19 cellular contexts compared by ENCODE assay signal in the genomic region with DNA sequence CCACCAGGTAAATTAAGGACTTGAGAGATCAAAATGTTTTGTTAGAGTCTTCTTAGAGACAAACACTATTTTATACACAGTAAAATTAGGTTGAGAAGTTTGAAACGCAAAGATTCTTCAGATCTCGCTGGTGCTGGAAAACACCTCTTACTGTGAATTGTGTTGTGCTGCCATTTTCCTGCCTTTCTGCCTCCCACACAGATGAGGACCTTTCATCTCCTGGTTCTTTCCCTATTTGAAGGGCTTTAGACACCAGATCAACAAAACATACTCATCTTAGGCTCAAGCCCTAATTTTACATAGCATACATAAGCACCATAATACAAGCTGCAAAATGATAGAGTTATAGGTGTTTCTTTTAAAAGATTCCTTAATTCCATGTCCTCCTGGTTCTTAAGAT. TPM values are rescaled to one million over a fixed set of nuclear protein-coding genes. Genes with fewer than 3 reads are reported as not detected.
DNase-seq lines count a peak whose midpoint lies in the region; ATAC-seq and TF ChIP-seq lines count a peak whose summit lies in the region.
"Had no signal": no experiment of that assay in that cellular context is flagged by ENCODE, and none has a peak within 500 bp of the region (broad histone marks: within the 10 kb centered on the region; RNA-seq: fewer than 3 reads in every experiment).

No MANE protein-coding gene starts in this region.

- no peak overlapping the region for H3K27ac ChIP-seq in CD4-positive, alpha-beta T cell (ENCODE audit: low read depth, low read length)
- no peak overlapping the region for H3K27ac ChIP-seq in upper lobe of left lung

- no peaks in the 10 kb centered on the region for H3K27me3 ChIP-seq in CD4-positive, alpha-beta T cell (ENCODE audit: control insufficient read depth, insufficient read depth, low read length)
- no peaks in the 10 kb centered on the region for H3K27me3 ChIP-seq in upper lobe of left lung

- H3K4me1 ChIP-seq in upper lobe of left lung = peaks cover 20 to 29% (median 26%) of the 10 kb centered on the region in 4 donors

- WGBS in upper lobe of left lung, 2 donors = 71 to 86% methylated on average over 2 of the region's 2 CpGs

- POLR2A ChIA-PET in CD4-positive, alpha-beta T cell (lab: Charles Lee) = no interaction called here
- POLR2A ChIA-PET in naive thymus-derived CD8-positive, alpha-beta T cell (lab: Charles Lee) = no interaction called here

- TF ChIP-seq POLR2A in upper lobe of left lung (IDR thresholded peaks at IDR 0.05) = no peak

- H3K27ac Mint-ChIP-seq in activated naive CD4-positive, alpha-beta T cell treated with anti-CD3 and anti-CD28 coated beads for 36 hours = peak overlapping the region; percentile 5
- no peak overlapping the region for H3K27ac Mint-ChIP-seq in activated naive CD4-positive, alpha-beta T cell treated with anti-CD3 and anti-CD28 coated beads, Interleukin-2, amount 50 U/mL, for 72 hours
- peak overlapping the region; percentile 40 for H3K27ac Mint-ChIP-seq in CD4-positive, alpha-beta T cell
- H3K27ac Mint-ChIP-seq in T-helper 17 cell = peak overlapping the region; percentile 89
- H3K27ac Mint-ChIP-seq in naive thymus-derived CD8-positive, alpha-beta T cell = peak overlapping the region in 7 of 10 donors; percentile 14 to 78 (median 55)

- H3K9me3 ChIP-seq in CD4-positive, alpha-beta T cell (ENCODE audit: control insufficient read depth, low read length) = no peaks in the 10 kb centered on the region
- no peaks in the 10 kb centered on the region for H3K9me3 ChIP-seq in T-helper 17 cell (ENCODE audit: control insufficient read depth, low read length, poor library complexity, severe bottlenecking)
- H3K9me3 ChIP-seq in upper lobe of left lung = no peaks in the 10 kb centered on the region

- no peak for TF ChIP-seq CTCF in CD4-positive, alpha-beta T cell (IDR thresholded peaks at IDR 0.05)
- no peak for TF ChIP-seq CTCF in upper lobe of left lung (IDR thresholded peaks at IDR 0.05)

- H3K9me3 Mint-ChIP-seq in activated naive CD4-positive, alpha-beta T cell treated with anti-CD3 and anti-CD28 coated beads for 36 hours = no peaks in the 10 kb centered on the region
- H3K9me3 Mint-ChIP-seq in activated naive CD4-positive, alpha-beta T cell treated with anti-CD3 and anti-CD28 coated beads, Interleukin-2, amount 50 U/mL, for 72 hours = no peaks in the 10 kb centered on the region
- H3K9me3 Mint-ChIP-seq in CD4-positive, alpha-beta T cell = no peaks in the 10 kb centered on the region
- H3K9me3 Mint-ChIP-seq in naive thymus-derived CD8-positive, alpha-beta T cell = no peaks in the 10 kb centered on the region

- peaks cover 0 to 47% (median 14%) of the 10 kb centered on the region in 4 donors for H3K36me3 ChIP-seq in upper lobe of left lung

- no peak for ATAC-seq in activated naive CD4-positive, alpha-beta T cell treated with anti-CD3 and anti-CD28 coated beads, Interleukin-2, amount 50 U/mL, for 72 hours
- no peak for ATAC-seq in CD4-positive, alpha-beta T cell (ENCODE audit: poor library complexity)
- ATAC-seq in T-helper 17 cell (peak; percentile 35), upper lobe of left lung (ENCODE audit: low FRiP score in 2 of 2) (no peak), HG03025 (IDR thresholded peaks at IDR 0.05; ENCODE audit: low FRiP score, unreplicated experiment) (no peak), HG02571 (IDR thresholded peaks at IDR 0.05; ENCODE audit: unreplicated experiment) (no peak)
- ATAC-seq in naive thymus-derived CD8-positive, alpha-beta T cell = peak in 1 of 2 donors; percentile 54

- intact Hi-C loops in activated naive CD4-positive, alpha-beta T cell treated with anti-CD3 and anti-CD28 coated beads for 36 hours (cut with micrococcal nuclease) = loop anchor here (1.0 to 10.0 kb wide), 4 partner anchors 9 to 635 kb away; partner anchors contain the start of genes ARFGEF2 and PREX1
- intact Hi-C loops in CD4-positive, alpha-beta T cell (cut with DNase I, micrococcal nuclease) = no loop called here

- CTCF ChIA-PET in activated naive CD4-positive, alpha-beta T cell treated with anti-CD3 and anti-CD28 coated beads for 36 hours (lab: Charles Lee) = no interaction called here
- CTCF ChIA-PET in CD4-positive, alpha-beta T cell (lab: Charles Lee) = no interaction called here

- H3K27me3 Mint-ChIP-seq in activated naive CD4-positive, alpha-beta T cell treated with anti-CD3 and anti-CD28 coated beads for 36 hours (ENCODE audit: low read depth) = no peaks in the 10 kb centered on the region
- no peaks in the 10 kb centered on the region for H3K27me3 Mint-ChIP-seq in CD4-positive, alpha-beta T cell
- no peaks in the 10 kb centered on the region for H3K27me3 Mint-ChIP-seq in T-helper 17 cell
- no peaks in the 10 kb centered on the region for H3K27me3 Mint-ChIP-seq in naive thymus-derived CD8-positive, alpha-beta T cell

- H3K36me3 Mint-ChIP-seq in activated naive CD4-positive, alpha-beta T cell treated with anti-CD3 and anti-CD28 coated beads for 36 hours (ENCODE audit: low read depth) = peaks cover 19% of the 10 kb centered on the region
- peaks cover 5 to 36% of the 10 kb centered on the region in 2 donors for H3K36me3 Mint-ChIP-seq in activated naive CD4-positive, alpha-beta T cell treated with anti-CD3 and anti-CD28 coated beads, Interleukin-2, amount 50 U/mL, for 72 hours
- H3K36me3 Mint-ChIP-seq in CD4-positive, alpha-beta T cell (ENCODE audit: low read depth) = peaks cover 71% of the 10 kb centered on the region
- H3K36me3 Mint-ChIP-seq in T-helper 17 cell (ENCODE audit: low read depth) = peaks cover 3% of the 10 kb centered on the region
- H3K36me3 Mint-ChIP-seq in naive thymus-derived CD8-positive, alpha-beta T cell = peaks cover 0 to 69% (median 15%) of the 10 kb centered on the region in 3 donors

- no peak overlapping the region for H3K4me3 Mint-ChIP-seq in activated naive CD4-positive, alpha-beta T cell treated with anti-CD3 and anti-CD28 coated beads for 36 hours
- H3K4me3 Mint-ChIP-seq in CD4-positive, alpha-beta T cell = no peak overlapping the region
- H3K4me3 Mint-ChIP-seq in T-helper 17 cell = no peak overlapping the region
- no peak overlapping the region for H3K4me3 Mint-ChIP-seq in naive thymus-derived CD8-positive, alpha-beta T cell

- no peak for TF ChIP-seq EP300 in upper lobe of left lung (IDR thresholded peaks at IDR 0.05)

- H3K4me1 Mint-ChIP-seq in activated naive CD4-positive, alpha-beta T cell treated with anti-CD3 and anti-CD28 coated beads for 36 hours (ENCODE audit: low read depth) = peaks cover 71% of the 10 kb centered on the region
- H3K4me1 Mint-ChIP-seq in CD4-positive, alpha-beta T cell (ENCODE audit: low read depth) = peaks cover 78% of the 10 kb centered on the region
- H3K4me1 Mint-ChIP-seq in T-helper 17 cell = peaks cover 42% of the 10 kb centered on the region
- peaks cover 18 to 70% (median 63%) of the 10 kb centered on the region in 4 donors for H3K4me1 Mint-ChIP-seq in naive thymus-derived CD8-positive, alpha-beta T cell

- peak; percentile 51 for DNase-seq in activated naive CD4-positive, alpha-beta T cell treated with anti-CD3 and anti-CD28 coated beads for 36 hours
- no peak for DNase-seq in activated naive CD4-positive, alpha-beta T cell treated with anti-CD3 and anti-CD28 coated beads, Interleukin-2, amount 50 U/mL, for 72 hours (ENCODE audit: low spot score in 2 of 2)
- no peak for DNase-seq in CD4-positive, alpha-beta T cell
- DNase-seq in T-helper 17 cell (no peak), upper lobe of left lung (no peak)
- DNase-seq in naive thymus-derived CD8-positive, alpha-beta T cell = no peak
- DNase-seq: ACHN, AML-193, DND-41, H7, NCI-H1417, NCI-H187 treated with DMSO at 0.1 percent for 48 hours, NCI-H2171, NCI-H446, NCI-H69, Right ventricle myocardium superior had no signal

- H3K4me3 ChIP-seq in upper lobe of left lung = no peak overlapping the region
- H3K4me3 ChIP-seq: K562 had no signal

RNA-seq across cellular contexts. Expression of gene STAU1, which starts 18.6 kb away (rescaled TPM):
- total RNA-seq in activated naive CD4-positive, alpha-beta T cell treated with anti-CD3 and anti-CD28 coated beads for 36 hours = 10 to 100 TPM; 50.6 to 54.4 TPM
- total RNA-seq in activated naive CD4-positive, alpha-beta T cell treated with anti-CD3 and anti-CD28 coated beads, Interleukin-2, amount 50 U/mL, for 72 hours = 10 to 100 TPM; 61.1 to 98.9 TPM
- total RNA-seq in CD4-positive, alpha-beta T cell = 10 to 100 TPM; 61.4 to 65.8 TPM
- total RNA-seq in T-helper 17 cell = 10 to 100 TPM; 45.6 to 62.5 TPM
- total RNA-seq in naive thymus-derived CD8-positive, alpha-beta T cell = 10 to 100 TPM; 43.8 to 45.3 TPM
- polyA plus RNA-seq in naive thymus-derived CD8-positive, alpha-beta T cell = 10 to 100 TPM; 28.5 to 34.7 (median 30.2) TPM
- 10 to 100 TPM; 69.1 to 97.7 (median 73.5) TPM for total RNA-seq in upper lobe of left lung

RNA-seq across cellular contexts. Expression of gene DDX27, which starts 49.7 kb away (rescaled TPM):
- total RNA-seq in activated naive CD4-positive, alpha-beta T cell treated with anti-CD3 and anti-CD28 coated beads for 36 hours = 10 to 100 TPM; 40.6 to 41.2 TPM
- 10 to 100 TPM; 42.1 to 51.9 TPM for total RNA-seq in activated naive CD4-positive, alpha-beta T cell treated with anti-CD3 and anti-CD28 coated beads, Interleukin-2, amount 50 U/mL, for 72 hours
- 100 to 1,000 TPM; 116 to 126 TPM for total RNA-seq in CD4-positive, alpha-beta T cell
- total RNA-seq in T-helper 17 cell (10 to 100 TPM; 84.1 to 87.5 TPM), upper lobe of left lung (10 to 100 TPM; 26.7 to 43.0 (median 31.0) TPM)
- 10 to 100 TPM; 65.1 to 65.2 TPM for total RNA-seq in naive thymus-derived CD8-positive, alpha-beta T cell
- 10 to 100 TPM; 28.4 to 57.7 (median 37.9) TPM for polyA plus RNA-seq in naive thymus-derived CD8-positive, alpha-beta T cell

Comparison
In these comparisons a context has a peak if more than half of its experiments do, and no peak if none do; other contexts are left out.
1. H3K27ac Mint-ChIP-seq: peak in activated naive CD4-positive, alpha-beta T cell treated with anti-CD3 and anti-CD28 coated beads for 36 hours (single experiment), CD4-positive, alpha-beta T cell (single experiment), T-helper 17 cell (single experiment) and naive thymus-derived CD8-positive, alpha-beta T cell (7 of 10); none in activated naive CD4-positive, alpha-beta T cell treated with anti-CD3 and anti-CD28 coated beads, Interleukin-2, amount 50 U/mL, for 72 hours (0 of 2).